8 cellular contexts compared by ENCODE assay signal in the genomic region with DNA sequence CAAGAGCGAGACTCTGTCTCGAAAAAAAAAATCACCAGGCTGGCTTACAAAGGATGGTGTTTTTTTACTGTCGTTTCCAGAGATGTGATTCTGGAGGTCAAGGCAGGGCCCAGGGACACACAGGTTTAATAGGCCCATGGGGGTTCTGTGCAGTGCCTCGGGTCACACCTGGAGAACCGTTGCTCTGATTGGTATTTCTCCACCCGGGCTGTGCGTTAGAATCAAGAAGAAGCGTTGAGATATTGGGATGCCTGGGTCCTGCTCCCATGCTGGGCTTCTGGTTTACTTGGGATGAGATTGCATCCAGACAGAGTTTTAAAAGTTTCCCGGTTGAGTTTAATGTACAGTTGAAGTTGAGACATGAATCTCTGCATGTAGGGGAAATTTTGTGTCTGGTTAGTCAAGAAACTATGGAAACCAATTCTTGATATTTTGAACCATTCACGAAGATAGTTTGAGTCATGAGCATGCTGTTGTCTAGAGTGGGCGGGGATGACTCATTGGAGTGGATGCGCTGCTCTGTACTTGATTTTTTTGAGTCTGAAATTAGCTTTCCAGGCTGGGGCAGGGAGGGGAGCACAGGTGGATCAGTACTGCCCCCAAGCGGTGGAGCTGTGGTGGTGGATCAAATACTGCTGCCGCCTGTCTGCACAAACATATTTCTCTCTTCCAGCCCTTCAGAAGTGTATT. TPM values are rescaled to one million over a fixed set of nuclear protein-coding genes. Genes with fewer than 3 reads are reported as not detected.
A peak's percentile ranks its signal among the peaks of the same experiment; 100 is the strongest.
DNase-seq lines count a peak whose midpoint lies in the region; ATAC-seq and TF ChIP-seq lines count a peak whose summit lies in the region.

No MANE protein-coding gene starts in this region.

- no peaks in the 10 kb centered on the region for H3K36me3 ChIP-seq in mesendoderm (ENCODE audit: control insufficient read depth, insufficient read depth, low read length)

- no peak overlapping the region for H2BK120ac ChIP-seq in mesendoderm (ENCODE audit: low read depth, low read length)

- no peak overlapping the region for H2AK5ac ChIP-seq in mesendoderm (ENCODE audit: low read length)

- H3K4me2 ChIP-seq in mesendoderm (ENCODE audit: low read length), result no peak overlapping the region

- H2BK5ac ChIP-seq in mesendoderm (ENCODE audit: low read length), result no peak overlapping the region

- no peaks in the 10 kb centered on the region for H3K27me3 ChIP-seq in mesendoderm (ENCODE audit: insufficient read depth, low read length, poor library complexity)

- no peak overlapping the region for H3K18ac ChIP-seq in mesendoderm (ENCODE audit: low read length)

- no peak overlapping the region for H3K4ac ChIP-seq in mesendoderm (ENCODE audit: low read depth, low read length)

- peak; percentile 89 for TF ChIP-seq CTCF in AG10803 (conservative IDR thresholded peaks at IDR 0.05; ENCODE audit: low read length)

- no peak overlapping the region for H4K8ac ChIP-seq in mesendoderm (ENCODE audit: low read depth, low read length)

- H3K56ac ChIP-seq in mesendoderm (ENCODE audit: low read length), result no peak overlapping the region

- no peak overlapping the region for H2BK15ac ChIP-seq in mesendoderm (replicated peaks; ENCODE audit: low read depth)

- peak; percentile 96 for ATAC-seq in GM18868 (IDR thresholded peaks at IDR 0.05; ENCODE audit: unreplicated experiment)
- peak; percentile 85 for ATAC-seq in HG03135 (IDR thresholded peaks at IDR 0.05; ENCODE audit: unreplicated experiment)

- H3K79me2 ChIP-seq in mesendoderm (ENCODE audit: control insufficient read depth, insufficient read depth, low read length), result no peaks in the 10 kb centered on the region

- H3K4me3 ChIP-seq in AG10803 (ENCODE audit: low read length) (no peak overlapping the region), mesendoderm (ENCODE audit: low read length) (no peak overlapping the region)

- DNase-seq in AG10803 (ENCODE audit: low read depth) (peak; percentile 90), NCI-H460 (ENCODE audit: extremely low read depth, low read depth) (peak; percentile 55), dermis microvascular lymphatic vessel endothelial cell (ENCODE audit: low read depth in 2 of 2) (peak; percentile 76 to 90), mesendoderm (peak; percentile 68)
- DNase-seq in activated CD4-positive, alpha-beta T cell treated with anti-CD3 and anti-CD28 coated beads for 48 hours, result peak; percentile 95
- DNase-seq in stimulated activated CD8-positive, alpha-beta memory T cell treated with anti-CD3 and anti-CD28 coated beads, Interleukin-15, amount 100 ng/mL, for 24 hours (ENCODE audit: low read depth), result peak; percentile 68

- no peaks in the 10 kb centered on the region for H3K79me1 ChIP-seq in mesendoderm (ENCODE audit: low read length)

- H3K23ac ChIP-seq in mesendoderm (ENCODE audit: low read length), result no peak overlapping the region

- no peak overlapping the region for H3K9ac ChIP-seq in mesendoderm (ENCODE audit: low read length)

- no CpG with 5 or more reads among the region's 14 CpGs for WGBS in mesendoderm (ENCODE audit: extremely low coverage, insufficient coverage, low lambda C conversion rate)

- no peak overlapping the region for H4K5ac ChIP-seq in mesendoderm (ENCODE audit: low read length)

- peaks cover 3% of the 10 kb centered on the region for H3K4me1 ChIP-seq in mesendoderm (ENCODE audit: control insufficient read depth, low read depth, low read length)

- no peak overlapping the region for H3K27ac ChIP-seq in mesendoderm (ENCODE audit: low read depth, low read length)

RNA-seq across cellular contexts. Expression of a gene that starts 50.1 kb away (rescaled TPM):
- total RNA-seq in NCI-H460 (2014; rRNA removed; shearing (Covaris generic)), result 1.8 and 2.4 TPM in 2 replicates
- polyA plus RNA-seq in NCI-H460 (2014; cell fraction: nucleus; rRNA removed), result 0.26 and 0.85 TPM in 2 replicates
- 0.26 and 0.38 TPM in 2 replicates for total RNA-seq in dermis microvascular lymphatic vessel endothelial cell
- polyA plus RNA-seq in mesendoderm (2013, experiment 1 of 2), result 9.8 TPM
- 10.4 TPM for polyA plus RNA-seq in mesendoderm (2013, experiment 2 of 2)
